7 cellular contexts compared by ENCODE assay signal in the genomic region with DNA sequence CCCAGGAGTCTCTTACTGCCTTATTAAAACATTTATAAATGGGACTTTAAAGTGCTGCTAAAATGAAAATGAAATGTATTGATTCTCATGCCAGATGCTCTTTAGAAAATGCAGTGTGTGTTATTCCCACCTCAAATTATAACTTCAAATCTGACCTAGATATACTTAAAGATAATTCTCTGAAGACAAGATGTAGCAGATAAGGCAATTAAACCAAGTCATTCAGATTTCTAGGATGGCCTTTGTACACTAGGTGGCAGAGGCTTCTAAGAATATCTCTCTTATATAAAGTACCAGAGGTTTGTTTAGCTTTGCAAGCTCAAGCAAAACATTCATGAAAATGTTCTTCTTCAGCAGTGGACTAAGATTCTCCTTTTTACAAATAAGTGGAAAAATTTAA. TPM values are rescaled to one million over a fixed set of nuclear protein-coding genes. Genes with fewer than 3 reads are reported as not detected.
DNase-seq lines count a peak whose midpoint lies in the region; ATAC-seq and TF ChIP-seq lines count a peak whose summit lies in the region.

No MANE protein-coding gene starts in this region.

- no peaks in the 10 kb centered on the region for H3K79me2 ChIP-seq in DND-41 (ENCODE audit: insufficient read depth, low read length)

- no peak overlapping the region for H3K27ac ChIP-seq in DND-41 (ENCODE audit: low read length)
- H3K27ac ChIP-seq in lower lobe of right lung = no peak overlapping the region
- no peak overlapping the region for H3K27ac ChIP-seq in ovary

- H3K4me3 ChIP-seq in DND-41 (ENCODE audit: low read depth in 1 of 2, low read length in 2 of 2) (no peak overlapping the region), lower lobe of right lung (no peak overlapping the region), ovary (no peak overlapping the region)

- TF ChIP-seq POLR2A in ovary (IDR thresholded peaks at IDR 0.05) = no peak

- ATAC-seq in DND-41 (ENCODE audit: insufficient read depth, low read depth) = no peak
- peak; percentile 33 for ATAC-seq in activated naive CD8-positive, alpha-beta T cell treated with anti-CD3 and anti-CD28 coated beads, Interleukin-2, amount 50 U/mL, for 24 hours
- no peak for ATAC-seq in lower lobe of right lung
- no peak for ATAC-seq in GM21423 (IDR thresholded peaks at IDR 0.05; ENCODE audit: unreplicated experiment)

- intact Hi-C loops in lower lobe of right lung (cut with DNase I) (no loop called here), ovary (cut with DNase I) (no loop called here)

- H3K4me1 ChIP-seq in DND-41 (ENCODE audit: insufficient read depth, low read length) (no peaks in the 10 kb centered on the region), lower lobe of right lung (no peaks in the 10 kb centered on the region), ovary (ENCODE audit: insufficient read depth) (no peaks in the 10 kb centered on the region)

- H3K36me3 Mint-ChIP-seq in activated naive CD8-positive, alpha-beta T cell treated with anti-CD3 and anti-CD28 coated beads, Interleukin-2, amount 50 U/mL, for 24 hours (ENCODE audit: low read depth) = no peaks in the 10 kb centered on the region
- H3K36me3 Mint-ChIP-seq in mesothelial cell of epicardium = no peaks in the 10 kb centered on the region

- H3K4me1 Mint-ChIP-seq in activated naive CD8-positive, alpha-beta T cell treated with anti-CD3 and anti-CD28 coated beads, Interleukin-2, amount 50 U/mL, for 24 hours = peaks cover 14% of the 10 kb centered on the region
- peaks cover 38% of the 10 kb centered on the region for H3K4me1 Mint-ChIP-seq in mesothelial cell of epicardium

- peaks cover 21% of the 10 kb centered on the region for H3K27me3 Mint-ChIP-seq in activated naive CD8-positive, alpha-beta T cell treated with anti-CD3 and anti-CD28 coated beads, Interleukin-2, amount 50 U/mL, for 24 hours
- H3K27me3 Mint-ChIP-seq in mesothelial cell of epicardium (ENCODE audit: low read depth) = peaks cover 3% of the 10 kb centered on the region

- H3K9ac ChIP-seq in DND-41 (ENCODE audit: low read depth, low read length) = no peak overlapping the region

- peaks cover 6% of the 10 kb centered on the region for H3K27me3 ChIP-seq in DND-41 (ENCODE audit: insufficient read depth, low read length, poor library complexity)
- H3K27me3 ChIP-seq in lower lobe of right lung (ENCODE audit: low read depth) = no peaks in the 10 kb centered on the region
- no peaks in the 10 kb centered on the region for H3K27me3 ChIP-seq in ovary

- TF ChIP-seq EP300 in ovary (IDR thresholded peaks at IDR 0.05) = no peak

- TF ChIP-seq CTCF in DND-41 (IDR thresholded peaks at IDR 0.05; ENCODE audit: borderline replicate concordance, extremely low read depth, low read length, poor library complexity, severe bottlenecking) (peak; percentile 32), lower lobe of right lung (IDR thresholded peaks at IDR 0.05) (peak; percentile 20), ovary (IDR thresholded peaks at IDR 0.05) (no peak), mesothelial cell of epicardium (IDR thresholded peaks at IDR 0.05; ENCODE audit: unreplicated experiment) (no peak)

- no peak overlapping the region for H3K4me3 Mint-ChIP-seq in activated naive CD8-positive, alpha-beta T cell treated with anti-CD3 and anti-CD28 coated beads, Interleukin-2, amount 50 U/mL, for 24 hours
- H3K4me3 Mint-ChIP-seq in mesothelial cell of epicardium = no peak overlapping the region

- H3K9me3 Mint-ChIP-seq in activated naive CD8-positive, alpha-beta T cell treated with anti-CD3 and anti-CD28 coated beads, Interleukin-2, amount 50 U/mL, for 24 hours = no peaks in the 10 kb centered on the region
- no peaks in the 10 kb centered on the region for H3K9me3 Mint-ChIP-seq in mesothelial cell of epicardium

- DNase-seq in DND-41 (no peak), HT-29 (ENCODE audit: low spot score) (peak; percentile 45), lower lobe of right lung (no peak), ovary (no peak), mesothelial cell of epicardium (ENCODE audit: low spot score in 2 of 2, unreplicated experiment in 2 of 2) (no peak)
- no peak for DNase-seq in activated naive CD8-positive, alpha-beta T cell treated with anti-CD3 and anti-CD28 coated beads, Interleukin-2, amount 50 U/mL, for 24 hours

- no peak overlapping the region for H2AFZ ChIP-seq in DND-41 (ENCODE audit: low read depth, low read length)

- H3K4me2 ChIP-seq in DND-41 (ENCODE audit: insufficient read depth, low read length) = no peak overlapping the region

- H3K27ac Mint-ChIP-seq in activated naive CD8-positive, alpha-beta T cell treated with anti-CD3 and anti-CD28 coated beads, Interleukin-2, amount 50 U/mL, for 24 hours = no peak overlapping the region
- H3K27ac Mint-ChIP-seq in mesothelial cell of epicardium = no peak overlapping the region

- H3K9me3 ChIP-seq in DND-41 (ENCODE audit: insufficient read depth, low read length, severe bottlenecking) (no peaks in the 10 kb centered on the region), lower lobe of right lung (no peaks in the 10 kb centered on the region), ovary (no peaks in the 10 kb centered on the region)

- no peaks in the 10 kb centered on the region for H4K20me1 ChIP-seq in DND-41 (ENCODE audit: insufficient read depth, low read length)

- H3K36me3 ChIP-seq in DND-41 (ENCODE audit: insufficient read depth, low read length) (no peaks in the 10 kb centered on the region), lower lobe of right lung (no peaks in the 10 kb centered on the region), ovary (no peaks in the 10 kb centered on the region)

RNA-seq across cellular contexts. Expression of a gene that starts 26.9 kb away (rescaled TPM):
- total RNA-seq in HT-29 (2014; rRNA removed; shearing (Covaris generic)) = 9.8 and 18.1 TPM in 2 replicates
- total RNA-seq in lower lobe of right lung (55.5 TPM), ovary (100 to 1,000 TPM in 4 of 7 donors, 10 to 100 TPM in 3; 59.8 to 144 (median 109) TPM), mesothelial cell of epicardium (156 to 157 TPM (median 156 TPM) in 3 replicates)
- 10 to 100 TPM; 56.3 to 78.9 TPM for polyA plus RNA-seq in ovary

Comparison
In these comparisons a context has a peak if more than half of its experiments do, and no peak if none do; other contexts are left out.
1. CTCF ChIP-seq: peak in DND-41 (single experiment) and lower lobe of right lung (single experiment); none in ovary (0 of 3) and mesothelial cell of epicardium (single experiment).